1 cellular context compared by ENCODE assay signal in the genomic region with DNA sequence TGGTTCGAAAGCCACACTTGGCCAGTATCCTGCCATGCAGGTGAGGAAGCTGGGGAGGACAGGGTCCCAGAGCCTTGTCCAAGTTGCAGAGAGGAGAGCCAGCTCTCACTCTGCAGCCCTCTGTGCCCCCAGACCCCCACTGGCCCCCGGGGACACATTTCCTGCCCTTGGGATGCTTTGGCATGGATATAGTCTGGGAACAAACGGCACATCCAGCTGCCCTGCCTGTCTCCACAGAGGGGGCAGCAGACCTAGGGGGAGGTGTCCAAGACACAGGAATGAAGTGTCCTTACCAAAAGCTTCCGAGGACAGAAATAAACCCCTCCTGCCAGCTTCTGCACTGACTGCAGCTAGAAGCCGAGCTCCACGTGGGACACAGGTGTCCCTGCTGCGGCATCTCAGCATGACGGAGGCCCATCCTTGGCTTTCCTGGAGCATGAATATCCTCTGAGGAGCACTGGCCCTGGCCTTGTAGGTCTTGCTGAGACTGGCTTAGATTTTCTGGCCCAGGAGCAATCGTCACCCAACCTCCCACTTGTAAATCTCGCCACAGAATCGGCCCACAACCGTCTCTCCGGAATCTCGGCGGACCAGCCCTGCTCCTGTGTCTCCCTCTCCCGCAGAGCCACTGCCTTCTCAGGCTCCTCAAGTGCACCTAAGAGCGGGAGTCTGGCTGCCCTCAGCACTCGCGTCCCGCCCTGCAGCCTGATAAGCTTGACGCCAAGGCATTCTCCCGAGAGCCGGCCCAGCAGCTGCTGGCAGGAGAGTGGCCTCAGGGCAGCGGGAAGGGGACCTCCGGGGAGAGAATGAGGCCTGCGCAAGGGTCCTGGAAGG.
A peak's percentile ranks its signal among the peaks of the same experiment; 100 is the strongest.
TF ChIP-seq lines count a peak whose summit lies in the region.

No MANE protein-coding gene starts in this region.

TF ChIP-seq in HepG2, 621 proteins besides CTCF, POLR2A, EP300 and RAD21 (continued from another document):
- no peak for TF ChIP-seq ZNF292 (CRISPR knock-in tag; IDR thresholded peaks at IDR 0.05; ENCODE audit: borderline replicate concordance, low read depth)
- TF ChIP-seq DNMT3B (CRISPR knock-in tag; conservative IDR thresholded peaks at IDR 0.05): no peak
- no peak for TF ChIP-seq ONECUT2 (CRISPR knock-in tag; IDR thresholded peaks at IDR 0.05)
- TF ChIP-seq SMAD9 (CRISPR knock-in tag; IDR thresholded peaks at IDR 0.05): no peak
- no peak for TF ChIP-seq ZNF225 (CRISPR knock-in tag; IDR thresholded peaks at IDR 0.05)
- no peak for TF ChIP-seq EED (CRISPR knock-in tag; IDR thresholded peaks at IDR 0.05)
- TF ChIP-seq ZNF138 (CRISPR knock-in tag; IDR thresholded peaks at IDR 0.05; ENCODE audit: low read depth): no peak
- no peak for TF ChIP-seq SIN3A (IDR thresholded peaks at IDR 0.05; ENCODE audit: borderline replicate concordance, low read depth, low read length)
- no peak for TF ChIP-seq ZNF577 (CRISPR knock-in tag; IDR thresholded peaks at IDR 0.05; ENCODE audit: borderline replicate concordance, low read depth)
- TF ChIP-seq, protein P1, sequence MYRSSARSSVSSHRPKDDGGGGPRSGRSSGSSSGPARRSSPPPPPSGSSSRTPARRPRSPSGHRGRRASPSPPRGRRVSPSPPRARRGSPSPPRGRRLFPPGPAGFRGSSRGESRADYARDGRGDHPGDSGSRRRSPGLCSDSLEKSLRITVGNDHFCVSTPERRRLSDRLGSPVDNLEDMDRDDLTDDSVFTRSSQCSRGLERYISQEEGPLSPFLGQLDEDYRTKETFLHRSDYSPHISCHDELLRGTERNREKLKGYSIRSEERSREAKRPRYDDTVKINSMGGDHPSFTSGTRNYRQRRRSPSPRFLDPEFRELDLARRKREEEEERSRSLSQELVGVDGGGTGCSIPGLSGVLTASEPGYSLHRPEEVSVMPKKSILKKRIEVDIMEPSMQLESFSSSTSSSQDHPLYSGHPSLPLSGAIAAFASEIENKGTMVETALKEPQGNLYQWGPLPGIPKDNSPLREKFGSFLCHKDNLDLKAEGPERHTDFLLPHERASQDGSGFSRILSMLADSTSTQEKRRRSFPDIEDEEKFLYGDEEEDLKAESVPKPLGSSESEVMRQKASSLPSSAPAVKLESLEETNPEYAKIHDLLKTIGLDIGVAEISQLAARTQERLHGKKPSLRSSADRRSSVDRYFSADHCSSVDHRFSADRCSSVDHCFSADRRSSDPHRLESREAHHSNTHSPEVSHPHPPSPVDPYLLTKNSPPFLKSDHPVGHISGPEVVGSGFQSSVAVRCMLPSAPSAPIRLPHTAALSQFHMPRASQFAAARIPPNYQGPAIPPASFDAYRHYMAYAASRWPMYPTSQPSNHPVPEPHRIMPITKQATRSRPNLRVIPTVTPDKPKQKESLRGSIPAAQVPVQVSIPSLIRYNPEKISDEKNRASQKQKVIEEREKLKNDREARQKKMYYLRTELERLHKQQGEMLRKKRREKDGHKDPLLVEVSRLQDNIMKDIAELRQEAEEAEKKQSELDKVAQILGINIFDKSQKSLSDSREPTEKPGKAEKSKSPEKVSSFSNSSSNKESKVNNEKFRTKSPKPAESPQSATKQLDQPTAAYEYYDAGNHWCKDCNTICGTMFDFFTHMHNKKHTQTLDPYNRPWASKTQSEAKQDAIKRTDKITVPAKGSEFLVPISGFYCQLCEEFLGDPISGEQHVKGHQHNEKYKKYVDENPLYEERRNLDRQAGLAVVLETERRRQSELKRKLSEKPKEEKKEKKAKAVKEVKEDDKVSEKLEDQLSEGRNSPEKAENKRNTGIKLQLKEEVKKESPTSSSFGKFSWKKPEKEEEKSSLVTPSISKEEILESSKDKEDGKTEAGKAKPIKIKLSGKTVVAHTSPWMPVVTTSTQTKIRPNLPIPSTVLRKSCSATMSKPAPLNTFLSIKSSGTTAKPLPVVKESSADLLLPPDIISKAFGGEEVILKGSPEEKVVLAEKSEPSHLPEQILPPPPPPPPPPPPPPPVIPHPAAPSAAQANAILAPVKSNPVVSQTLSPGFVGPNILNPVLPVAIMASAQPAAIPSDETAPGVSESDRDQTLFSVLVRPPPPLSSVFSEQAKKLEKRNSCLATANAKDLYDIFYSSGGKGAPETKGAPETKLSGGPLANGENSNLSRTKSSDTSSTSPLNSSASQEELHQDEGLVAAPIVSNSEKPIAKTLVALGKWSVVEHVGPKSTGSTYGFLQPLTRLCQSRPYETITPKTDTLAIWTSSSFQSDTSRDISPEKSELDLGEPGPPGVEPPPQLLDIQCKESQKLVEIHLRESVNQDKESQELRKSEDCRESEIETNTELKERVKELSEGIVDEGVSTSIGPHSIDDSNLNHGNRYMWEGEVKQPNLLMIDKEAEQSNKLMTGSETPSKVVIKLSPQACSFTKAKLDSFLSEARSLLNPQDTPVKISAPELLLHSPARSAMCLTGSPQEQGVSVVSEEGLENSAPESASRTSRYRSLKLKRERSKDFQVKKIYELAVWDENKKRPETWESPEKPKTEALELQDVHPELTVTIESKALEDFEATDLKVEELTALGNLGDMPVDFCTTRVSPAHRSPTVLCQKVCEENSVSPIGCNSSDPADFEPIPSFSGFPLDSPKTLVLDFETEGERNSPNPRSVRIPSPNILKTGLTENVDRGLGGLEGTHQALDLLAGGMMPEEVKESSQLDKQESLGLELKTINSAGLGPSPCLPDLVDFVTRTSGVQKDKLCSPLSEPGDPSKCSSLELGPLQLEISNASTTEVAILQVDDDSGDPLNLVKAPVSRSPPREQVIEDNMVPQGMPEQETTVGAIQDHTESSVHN (CRISPR knock-in tag; IDR thresholded peaks at IDR 0.05): no peak
- TF ChIP-seq KDM5B (CRISPR knock-in tag; IDR thresholded peaks at IDR 0.05; ENCODE audit: borderline replicate concordance): no peak
- TF ChIP-seq ZNF431 (CRISPR knock-in tag; IDR thresholded peaks at IDR 0.05; ENCODE audit: borderline replicate concordance, low read depth): 0 out of 2 replicates have a peak, but pooled peaks have one; percentile 9
- TF ChIP-seq, protein P2, sequence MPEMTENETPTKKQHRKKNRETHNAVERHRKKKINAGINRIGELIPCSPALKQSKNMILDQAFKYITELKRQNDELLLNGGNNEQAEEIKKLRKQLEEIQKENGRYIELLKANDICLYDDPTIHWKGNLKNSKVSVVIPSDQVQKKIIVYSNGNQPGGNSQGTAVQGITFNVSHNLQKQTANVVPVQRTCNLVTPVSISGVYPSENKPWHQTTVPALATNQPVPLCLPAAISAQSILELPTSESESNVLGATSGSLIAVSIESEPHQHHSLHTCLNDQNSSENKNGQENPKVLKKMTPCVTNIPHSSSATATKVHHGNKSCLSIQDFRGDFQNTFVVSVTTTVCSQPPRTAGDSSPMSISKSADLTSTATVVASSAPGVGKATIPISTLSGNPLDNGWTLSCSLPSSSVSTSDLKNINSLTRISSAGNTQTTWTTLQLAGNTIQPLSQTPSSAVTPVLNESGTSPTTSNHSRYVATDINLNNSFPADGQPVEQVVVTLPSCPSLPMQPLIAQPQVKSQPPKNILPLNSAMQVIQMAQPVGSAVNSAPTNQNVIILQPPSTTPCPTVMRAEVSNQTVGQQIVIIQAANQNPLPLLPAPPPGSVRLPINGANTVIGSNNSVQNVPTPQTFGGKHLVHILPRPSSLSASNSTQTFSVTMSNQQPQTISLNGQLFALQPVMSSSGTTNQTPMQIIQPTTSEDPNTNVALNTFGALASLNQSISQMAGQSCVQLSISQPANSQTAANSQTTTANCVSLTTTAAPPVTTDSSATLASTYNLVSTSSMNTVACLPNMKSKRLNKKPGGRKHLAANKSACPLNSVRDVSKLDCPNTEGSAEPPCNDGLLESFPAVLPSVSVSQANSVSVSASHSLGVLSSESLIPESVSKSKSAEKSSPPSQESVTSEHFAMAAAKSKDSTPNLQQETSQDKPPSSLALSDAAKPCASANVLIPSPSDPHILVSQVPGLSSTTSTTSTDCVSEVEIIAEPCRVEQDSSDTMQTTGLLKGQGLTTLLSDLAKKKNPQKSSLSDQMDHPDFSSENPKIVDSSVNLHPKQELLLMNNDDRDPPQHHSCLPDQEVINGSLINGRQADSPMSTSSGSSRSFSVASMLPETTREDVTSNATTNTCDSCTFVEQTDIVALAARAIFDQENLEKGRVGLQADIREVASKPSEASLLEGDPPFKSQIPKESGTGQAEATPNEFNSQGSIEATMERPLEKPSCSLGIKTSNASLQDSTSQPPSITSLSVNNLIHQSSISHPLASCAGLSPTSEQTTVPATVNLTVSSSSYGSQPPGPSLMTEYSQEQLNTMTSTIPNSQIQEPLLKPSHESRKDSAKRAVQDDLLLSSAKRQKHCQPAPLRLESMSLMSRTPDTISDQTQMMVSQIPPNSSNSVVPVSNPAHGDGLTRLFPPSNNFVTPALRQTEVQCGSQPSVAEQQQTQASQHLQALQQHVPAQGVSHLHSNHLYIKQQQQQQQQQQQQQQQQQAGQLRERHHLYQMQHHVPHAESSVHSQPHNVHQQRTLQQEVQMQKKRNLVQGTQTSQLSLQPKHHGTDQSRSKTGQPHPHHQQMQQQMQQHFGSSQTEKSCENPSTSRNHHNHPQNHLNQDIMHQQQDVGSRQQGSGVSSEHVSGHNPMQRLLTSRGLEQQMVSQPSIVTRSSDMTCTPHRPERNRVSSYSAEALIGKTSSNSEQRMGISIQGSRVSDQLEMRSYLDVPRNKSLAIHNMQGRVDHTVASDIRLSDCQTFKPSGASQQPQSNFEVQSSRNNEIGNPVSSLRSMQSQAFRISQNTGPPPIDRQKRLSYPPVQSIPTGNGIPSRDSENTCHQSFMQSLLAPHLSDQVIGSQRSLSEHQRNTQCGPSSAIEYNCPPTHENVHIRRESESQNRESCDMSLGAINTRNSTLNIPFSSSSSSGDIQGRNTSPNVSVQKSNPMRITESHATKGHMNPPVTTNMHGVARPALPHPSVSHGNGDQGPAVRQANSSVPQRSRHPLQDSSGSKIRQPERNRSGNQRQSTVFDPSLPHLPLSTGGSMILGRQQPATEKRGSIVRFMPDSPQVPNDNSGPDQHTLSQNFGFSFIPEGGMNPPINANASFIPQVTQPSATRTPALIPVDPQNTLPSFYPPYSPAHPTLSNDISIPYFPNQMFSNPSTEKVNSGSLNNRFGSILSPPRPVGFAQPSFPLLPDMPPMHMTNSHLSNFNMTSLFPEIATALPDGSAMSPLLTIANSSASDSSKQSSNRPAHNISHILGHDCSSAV (CRISPR knock-in tag; IDR thresholded peaks at IDR 0.05; ENCODE audit: borderline replicate concordance): no peak
